ENCODE assay signal across 14 cellular contexts in genomic region chr4:138960175-138960710, GRCh38. TPM values are rescaled to one million over a fixed set of nuclear protein-coding genes. Genes with fewer than 3 reads are reported as not detected.
DNase-seq lines count a peak whose midpoint lies in the region; ATAC-seq, FAIRE-seq and TF ChIP-seq lines count a peak whose summit lies in the region.
"Had no signal": no experiment of that assay in that cellular context is flagged by ENCODE, and none has a peak within 500 bp of the region (broad histone marks: within the 10 kb centered on the region; RNA-seq: fewer than 3 reads in every experiment).

No MANE protein-coding gene starts in this region.

- H3K27ac ChIP-seq in HEK293 (ENCODE audit: extremely low read depth, low read depth, low read length) = no peak overlapping the region
- no peak overlapping the region for H3K27ac ChIP-seq in astrocyte (ENCODE audit: low read depth, low read length)
- H3K27ac ChIP-seq: BLaER1, GM23248 had no signal

- H3K9ac ChIP-seq in astrocyte (ENCODE audit: low read length) = no peak overlapping the region
- H3K9ac ChIP-seq: BLaER1, GM23248 had no signal

- H3K4me3 ChIP-seq in HEK293 (ENCODE audit: low read depth, low read length) (no peak overlapping the region), astrocyte (ENCODE audit: insufficient read depth, low read depth, low read length) (no peak overlapping the region), foreskin fibroblast (ENCODE audit: low read depth in 1 of 2, low read length in 2 of 2) (no peak overlapping the region)
- H3K4me3 ChIP-seq: BLaER1, GM12878, GM23248 had no signal

- no peaks in the 10 kb centered on the region for H3K27me3 Mint-ChIP-seq in astrocyte (ENCODE audit: low read depth, unreplicated experiment)
- H3K27me3 Mint-ChIP-seq: CD4-positive, alpha-beta T cell had no signal

- POLR2A ChIA-PET in HEK293 (lab: Yijun Ruan, JAX) = no interaction called here

- H3K36me3 ChIP-seq in HEK293 (ENCODE audit: control insufficient read depth in 2 of 2, insufficient read depth in 1 of 2, low read length in 2 of 2) (no peaks in the 10 kb centered on the region), astrocyte (ENCODE audit: insufficient read depth, low read length) (no peaks in the 10 kb centered on the region)
- H3K36me3 ChIP-seq: BLaER1 had no signal

- H3K4me1 ChIP-seq in HEK293 (ENCODE audit: control insufficient read depth, insufficient read depth, low read length) (no peaks in the 10 kb centered on the region), astrocyte (ENCODE audit: insufficient read depth, low read length) (no peaks in the 10 kb centered on the region)

- DNase-seq in astrocyte (ENCODE audit: low read depth) = no peak
- DNase-seq in left lobe of liver (ENCODE audit: low spot score) = no peak
- DNase-seq in SHP77 treated with DMSO at 0.1 percent for 48 hours (lab: John Stamatoyannopoulos, UW) = no peak
- no peak for DNase-seq in CD1c-positive myeloid dendritic cell (ENCODE audit: extremely low spot score)
- DNase-seq in foreskin fibroblast = no peak
- DNase-seq: Calu3; CD4-positive, alpha-beta T cell; DMS79; H7; Karpas-422 had no signal

- H3K4me2 ChIP-seq in astrocyte (ENCODE audit: low read length) = no peak overlapping the region
- H3K4me2 ChIP-seq: BLaER1 had no signal

- peaks cover 2% of the 10 kb centered on the region for H3K9me3 Mint-ChIP-seq in astrocyte (ENCODE audit: unreplicated experiment)
- H3K9me3 Mint-ChIP-seq: CD4-positive, alpha-beta T cell had no signal

- TF ChIP-seq CTCF in HEK293 (tag by site-specific recombination; IDR thresholded peaks at IDR 0.05) = no peak
- TF ChIP-seq CTCF in astrocyte (IDR thresholded peaks at IDR 0.05; ENCODE audit: insufficient read depth, low read depth, low read length) = no peak
- no peak for TF ChIP-seq CTCF in foreskin fibroblast (IDR thresholded peaks at IDR 0.05; ENCODE audit: low read depth, low read length)

- H4K20me1 ChIP-seq in astrocyte (ENCODE audit: insufficient read depth, low read length) = no peaks in the 10 kb centered on the region
- H4K20me1 ChIP-seq: BLaER1 had no signal

- no peak overlapping the region for H2AFZ ChIP-seq in astrocyte (ENCODE audit: low read depth, low read length)
- H2AFZ ChIP-seq: GM23248 had no signal

- H3K4me1 Mint-ChIP-seq in astrocyte (ENCODE audit: low read depth, unreplicated experiment) = peaks cover 10% of the 10 kb centered on the region

- H3K79me2 ChIP-seq in astrocyte (ENCODE audit: insufficient read depth, low read length) = no peaks in the 10 kb centered on the region

- H3K27me3 ChIP-seq in astrocyte (ENCODE audit: insufficient read depth, low read length) = no peaks in the 10 kb centered on the region
- H3K27me3 ChIP-seq: BLaER1 had no signal

- no peak overlapping the region for H3K4me3 Mint-ChIP-seq in astrocyte (ENCODE audit: unreplicated experiment)
- H3K4me3 Mint-ChIP-seq: CD4-positive, alpha-beta T cell had no signal

- H3K36me3 Mint-ChIP-seq in astrocyte (ENCODE audit: low read depth, unreplicated experiment) = no peaks in the 10 kb centered on the region

- peak; percentile 5 for FAIRE-seq in astrocyte (lab: Jason Lieb, UNC)
- FAIRE-seq: GM12878 had no signal

- H3K9me3 ChIP-seq in HEK293 (ENCODE audit: control insufficient read depth, insufficient read depth, low read depth, low read length) (no peaks in the 10 kb centered on the region), astrocyte (ENCODE audit: insufficient read depth, low read depth, low read length) (no peaks in the 10 kb centered on the region)
- H3K9me3 ChIP-seq: BLaER1 had no signal

- CTCF ChIA-PET in HEK293 (lab: Yijun Ruan, JAX) = interaction anchor here (1.2 kb wide), 1 partner anchor 44 kb away, joined by 3 read pairs; no protein-coding TSS in a partner anchor

- peak; percentile 27 for ATAC-seq in left lobe of liver
- ATAC-seq: GM12878 had no signal

- H3K27ac Mint-ChIP-seq in astrocyte (ENCODE audit: unreplicated experiment) = no peak overlapping the region
- H3K27ac Mint-ChIP-seq: CD4-positive, alpha-beta T cell had no signal

TF ChIP-seq in HEK293, 187 proteins besides CTCF, POLR2A, EP300 and RAD21:
- TF ChIP-seq ATF2 (tag by site-specific recombination; IDR thresholded peaks at IDR 0.05; ENCODE audit: low read depth) = peak; percentile 36; the same call in 1 of the 2 replicates
- TF ChIP-seq ZNF561 (tag by site-specific recombination; IDR thresholded peaks at IDR 0.05; ENCODE audit: borderline replicate concordance) = no peak

RNA-seq across cellular contexts. Expression of gene NOCT, which starts 55.3 kb away (rescaled TPM):
- total RNA-seq in astrocyte (73.5 and 73.6 TPM in 2 replicates), left lobe of liver (5.1 TPM)

Comparison
In these comparisons a context has a peak if more than half of its experiments do, and no peak if none do; other contexts are left out.
1. RNA of gene NOCT, which starts 55.3 kb away (total RNA-seq): 73.5 to 73.6 TPM in astrocyte; 5.1 TPM in left lobe of liver (single experiment); every median in the first group is over 10 times any median in the second.